9 cellular contexts compared by ENCODE assay signal in the genomic region with DNA sequence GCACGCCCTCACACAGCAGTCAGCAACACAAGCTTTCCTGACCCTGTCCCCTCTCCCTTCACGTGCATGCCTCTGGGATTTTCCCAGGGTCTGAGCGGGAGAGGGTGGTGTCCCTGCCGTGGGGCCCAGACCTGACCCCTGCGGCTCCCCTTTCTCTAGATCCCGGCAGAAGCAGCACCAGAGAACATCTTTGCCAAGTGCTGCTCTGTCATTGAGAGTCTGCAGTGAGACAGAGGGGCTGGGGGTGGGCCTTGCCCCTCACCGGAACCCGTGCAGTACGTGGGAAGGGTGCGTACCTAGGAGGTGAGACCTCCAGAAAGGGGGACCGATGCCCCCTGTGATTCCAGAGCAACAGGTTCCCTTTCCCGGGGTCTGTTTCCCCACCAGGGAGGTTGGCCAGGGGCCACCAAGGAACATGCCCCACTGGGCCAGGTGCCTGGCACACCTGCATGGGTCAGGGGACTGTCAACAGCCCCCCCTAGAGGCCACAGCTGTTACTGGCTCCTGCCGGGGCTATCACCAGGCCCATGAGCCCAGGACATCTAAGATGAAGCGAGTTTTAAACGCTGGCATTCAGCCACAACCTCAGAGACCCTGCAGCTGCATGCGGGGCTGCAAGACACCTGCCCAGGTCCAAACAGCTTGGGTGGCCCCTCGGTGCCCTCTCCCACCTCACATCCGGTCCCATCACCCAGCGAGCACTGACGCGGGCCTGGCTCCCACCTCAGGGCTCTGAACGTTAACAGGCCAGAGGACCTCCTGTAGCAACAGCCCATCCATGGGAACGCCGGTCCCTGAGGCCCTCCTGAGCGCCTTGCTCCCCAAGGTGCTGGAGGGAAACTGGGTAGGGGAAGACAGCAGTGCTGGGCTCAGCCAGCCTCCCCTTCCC. TPM values are rescaled to one million over a fixed set of nuclear protein-coding genes. Genes with fewer than 3 reads are reported as not detected.
DNase-seq lines count a peak whose midpoint lies in the region; ATAC-seq, FAIRE-seq and TF ChIP-seq lines count a peak whose summit lies in the region.
"Had no signal": no experiment of that assay in that cellular context is flagged by ENCODE, and none has a peak within 500 bp of the region (broad histone marks: within the 10 kb centered on the region; RNA-seq: fewer than 3 reads in every experiment).

No MANE protein-coding gene starts in this region.

- peak; percentile 65 for TF ChIP-seq CTCF in HFF-Myc (IDR thresholded peaks at IDR 0.05; ENCODE audit: low read depth, low read length, missing control alignments)
- peak; percentile 79 for TF ChIP-seq CTCF in epithelial cell of proximal tubule (conservative IDR thresholded peaks at IDR 0.05; ENCODE audit: low read depth, low read length)
- TF ChIP-seq CTCF in pancreas (IDR thresholded peaks at IDR 0.05) = peak in 3 of 4 donors; percentile 35 to 42 (median 41)

- H3K9me3 ChIP-seq in CD8-positive, alpha-beta memory T cell (ENCODE audit: low read length) = no peaks in the 10 kb centered on the region
- no peaks in the 10 kb centered on the region for H3K9me3 ChIP-seq in pancreas

- peak; percentile 60 to 87 (median 70) for ATAC-seq in pancreas
- ATAC-seq in HG02884 (IDR thresholded peaks at IDR 0.05; ENCODE audit: unreplicated experiment) = no peak

- no peak overlapping the region for H3K4me3 Mint-ChIP-seq in CD8-positive, alpha-beta memory T cell

- CTCF ChIA-PET in CD8-positive, alpha-beta memory T cell (lab: Charles Lee) = interaction anchor here (0.8 kb wide), 1 partner anchor 11 kb away, joined by 3 read pairs; no protein-coding TSS in a partner anchor

- no peaks in the 10 kb centered on the region for H3K27me3 ChIP-seq in CD8-positive, alpha-beta memory T cell (ENCODE audit: insufficient read depth, low read length, poor library complexity, severe bottlenecking)
- H3K27me3 ChIP-seq in pancreas = no peaks in the 10 kb centered on the region

- H3K27ac Mint-ChIP-seq in CD8-positive, alpha-beta memory T cell = peak overlapping the region in 1 of 8 donors; percentile 3

- no peak overlapping the region for H3K27ac ChIP-seq in CD8-positive, alpha-beta memory T cell (ENCODE audit: low read depth, low read length)
- H3K27ac ChIP-seq in pancreas = no peak overlapping the region

- no peak overlapping the region for H3K4me3 ChIP-seq in CD8-positive, alpha-beta memory T cell (ENCODE audit: low read length)
- H3K4me3 ChIP-seq in HFF-Myc (replicated peaks; ENCODE audit: low read depth, low read length) (no peak overlapping the region), epithelial cell of proximal tubule (ENCODE audit: low read depth, low read length) (no peak overlapping the region), pancreas (no peak overlapping the region)

- no peaks in the 10 kb centered on the region for H3K4me1 ChIP-seq in CD8-positive, alpha-beta memory T cell (ENCODE audit: insufficient read depth, low read length)
- no peaks in the 10 kb centered on the region for H3K4me1 ChIP-seq in pancreas

- H3K36me3 ChIP-seq in CD8-positive, alpha-beta memory T cell (ENCODE audit: insufficient read depth, low read length) = peaks cover 15% of the 10 kb centered on the region
- H3K36me3 ChIP-seq in pancreas = peaks cover 8 to 34% (median 33%) of the 10 kb centered on the region in 3 donors

- no peaks in the 10 kb centered on the region for H3K4me1 Mint-ChIP-seq in CD8-positive, alpha-beta memory T cell

- H3K36me3 Mint-ChIP-seq in CD8-positive, alpha-beta memory T cell = peaks cover 0 to 43% (median 0%) of the 10 kb centered on the region in 3 donors

- 55 to 59% methylated on average over 23 to 25 of the region's 25 CpGs for WGBS in pancreas, 2 donors

- no peaks in the 10 kb centered on the region for H3K9me3 Mint-ChIP-seq in CD8-positive, alpha-beta memory T cell

- DNase-seq in CD8-positive, alpha-beta memory T cell = peak; percentile 14 to 62 (median 18)
- no peak for DNase-seq in HFF-Myc (ENCODE audit: extremely low read depth, low read depth)
- DNase-seq in activated CD4-positive, alpha-beta T cell treated with anti-CD3 and anti-CD28 coated beads for 48 hours = peak; percentile 75
- no peak for DNase-seq in epithelial cell of proximal tubule (ENCODE audit: low read depth)
- DNase-seq in pancreas = peak in 3 of 6 donors; percentile 55 to 83 (median 71)
- no peak for DNase-seq in NOMO-1 treated with DMSO at 0.1 percent for 48 hours (lab: John Stamatoyannopoulos, UW; ENCODE audit: unreplicated experiment)
- DNase-seq in hepatic stellate cell (ENCODE audit: low spot score) = no peak

- no peaks in the 10 kb centered on the region for H3K27me3 Mint-ChIP-seq in CD8-positive, alpha-beta memory T cell

- no peak for FAIRE-seq in pancreas (lab: Jason Lieb, UNC)
- FAIRE-seq: islet of Langerhans had no signal

- POLR2A ChIA-PET in CD8-positive, alpha-beta memory T cell (lab: Charles Lee) = interaction anchor here (1.0 kb wide), 1 partner anchor 10 kb away, joined by 3 read pairs; no protein-coding TSS in a partner anchor

- intact Hi-C loops in pancreas (cut with DNase I) = no loop called here

RNA-seq across cellular contexts. Expression of a gene that starts 12.3 kb away (rescaled TPM):
- total RNA-seq in CD8-positive, alpha-beta memory T cell = 100 to 1,000 TPM; 456 to 459 TPM
- 22.0 TPM for polyA plus RNA-seq in CD8-positive, alpha-beta memory T cell
- total RNA-seq in epithelial cell of proximal tubule (96.0 and 296 TPM in 2 replicates), pancreas (100 to 1,000 TPM in 1 of 6 donors, 10 to 100 TPM in 5; 67.2 to 119 (median 93.1) TPM)
- polyA plus RNA-seq in pancreas = 10 to 100 TPM; 69.7 to 98.2 TPM

RNA-seq across cellular contexts. Expression of a gene that starts 19.4 kb away (rescaled TPM):
- total RNA-seq in CD8-positive, alpha-beta memory T cell = 10 to 100 TPM; 63.3 to 66.2 TPM
- 25.2 TPM for polyA plus RNA-seq in CD8-positive, alpha-beta memory T cell
- total RNA-seq in epithelial cell of proximal tubule = 42.1 and 42.2 TPM in 2 replicates
- 10 to 100 TPM; 28.3 to 39.5 (median 32.8) TPM for total RNA-seq in pancreas
- 10 to 100 TPM; 40.9 to 49.3 TPM for polyA plus RNA-seq in pancreas

RNA-seq across cellular contexts. Expression of a gene that starts 21.2 kb away (rescaled TPM):
- under 1 TPM; 0.28 to 0.33 TPM for total RNA-seq in CD8-positive, alpha-beta memory T cell
- polyA plus RNA-seq in CD8-positive, alpha-beta memory T cell = not detected
- total RNA-seq in epithelial cell of proximal tubule (0.23 TPM in 1 of 2 replicates, not detected in the other), pancreas (under 1 TPM in 4 of 6 donors, not detected in 2; 0.12 to 0.20 (median 0.15) TPM)
- polyA plus RNA-seq in pancreas = under 1 TPM; 0.85 to 0.91 TPM

RNA-seq across cellular contexts. Expression of a gene that starts 36.6 kb away (rescaled TPM):
- total RNA-seq in CD8-positive, alpha-beta memory T cell = 1 to 10 TPM; 1.6 to 1.8 TPM
- polyA plus RNA-seq in CD8-positive, alpha-beta memory T cell = 0.76 TPM
- total RNA-seq in epithelial cell of proximal tubule (0.58 and 5.2 TPM in 2 replicates), pancreas (1 to 10 TPM in 2 of 6 donors, under 1 TPM in 4; 0.64 to 1.4 (median 0.81) TPM)
- polyA plus RNA-seq in pancreas = 1 to 10 TPM; 1.0 to 1.1 TPM

RNA-seq across cellular contexts. Expression of a gene that starts 39.8 kb away (rescaled TPM):
- 10 to 100 TPM; 25.5 to 34.3 TPM for total RNA-seq in CD8-positive, alpha-beta memory T cell
- polyA plus RNA-seq in CD8-positive, alpha-beta memory T cell = 82.2 TPM
- total RNA-seq in epithelial cell of proximal tubule = 56.4 and 80.7 TPM in 2 replicates
- 10 to 100 TPM; 35.2 to 69.4 (median 53.4) TPM for total RNA-seq in pancreas
- polyA plus RNA-seq in pancreas = 10 to 100 TPM; 29.3 to 61.4 TPM

Comparison
In these comparisons a context has a peak if more than half of its experiments do, and no peak if none do; other contexts are left out.
1. DNase-seq: peak in CD8-positive, alpha-beta memory T cell (5 of 5) and activated CD4-positive, alpha-beta T cell treated with anti-CD3 and anti-CD28 coated beads for 48 hours (single experiment); none in HFF-Myc (single experiment), epithelial cell of proximal tubule (single experiment), NOMO-1 treated with DMSO at 0.1 percent for 48 hours (single experiment) and hepatic stellate cell (single experiment).
2. Peak in every context shown above with its lines, with median percentiles within 50 percentile points of each other: CTCF ChIP-seq.